In the genomic region with DNA sequence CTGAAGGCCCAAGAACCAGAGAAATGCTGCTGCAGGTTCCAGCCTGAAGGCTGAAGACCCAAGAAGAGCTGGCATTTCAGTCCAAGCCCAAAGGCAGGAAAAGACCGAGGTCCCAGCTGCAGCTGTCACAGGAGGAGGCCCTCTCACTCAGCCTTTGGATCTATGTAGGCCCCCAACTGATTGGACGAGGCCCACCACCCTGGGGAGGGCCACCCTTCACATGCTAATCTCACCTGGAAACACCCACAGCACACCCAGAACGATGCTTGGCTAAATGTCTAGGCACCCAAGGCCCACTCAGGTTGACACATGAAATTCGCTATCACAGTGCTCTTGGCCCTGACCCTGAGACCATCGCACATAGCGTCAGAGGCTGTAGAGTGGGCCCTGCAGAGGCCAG, we compare ENCODE assay signal across 1 cellular context.
TF ChIP-seq lines count a peak whose summit lies in the region.

No MANE protein-coding gene starts in this region.

TF ChIP-seq in HepG2, 621 proteins besides CTCF, POLR2A, EP300 and RAD21:
- TF ChIP-seq PRMT3 (CRISPR knock-in tag; IDR thresholded peaks at IDR 0.05; ENCODE audit: borderline replicate concordance, low read depth) (no peak), SALL2 (CRISPR knock-in tag; IDR thresholded peaks at IDR 0.05) (no peak), ATF7 (IDR thresholded peaks at IDR 0.05) (no peak), ATF7 (CRISPR knock-in tag; IDR thresholded peaks at IDR 0.05) (0 out of 2 replicates have a peak, but pooled peaks have one; percentile 60), DMTF1 (CRISPR knock-in tag; IDR thresholded peaks at IDR 0.05) (no peak), ZNF674 (CRISPR knock-in tag; IDR thresholded peaks at IDR 0.05; ENCODE audit: low read depth) (no peak), TAF1 (CRISPR knock-in tag; IDR thresholded peaks at IDR 0.05) (0 out of 2 replicates have a peak, but pooled peaks have one; percentile 21)
TF ChIP-seq in HepG2: peak in this region for 2.
